18 cellular contexts compared by ENCODE assay signal in genomic region chr20:64234291-64234791, GRCh38.
"Had no signal": no experiment of that assay in that cellular context is flagged by ENCODE, and none has a peak within 500 bp of the region (broad histone marks: within the 10 kb centered on the region; RNA-seq: fewer than 3 reads in every experiment).

No MANE protein-coding gene starts in this region.

- ATAC-seq: activated CD4-positive, alpha-beta T cell treated with anti-CD3 and anti-CD28 coated beads for 36 hours; stimulated activated naive B cell treated with anti-CD40 and anti-IgM and Interleukin-4, amounts not matched to agents 10 μg/mL and 1 μg/mL and 100 μg/mL, for 72 hours had no signal

- H3K9me3 ChIP-seq: adrenal gland, esophagus muscularis mucosa, pancreas, tibial nerve had no signal

- H3K9me3 Mint-ChIP-seq: activated CD4-positive, alpha-beta memory T cell treated with anti-CD3 and anti-CD28 coated beads for 36 hours; activated T-helper 2 cell treated with anti-CD3 and anti-CD28 coated beads, Interferon-gamma antibody, Interleukin-2, Interleukin-4, amounts not matched to agents 10 μg/mL and 5 μg/mL and 100 μg/mL, durations not matched to agents 14 hours and 24 hours and 36 hours; stimulated activated naive B cell treated with anti-CD40 and anti-IgM and Interleukin-4, amounts not matched to agents 10 μg/mL and 1 μg/mL and 100 μg/mL, for 72 hours; T-helper 1 cell treated with Interleukin-12 subunit alpha and Interleukin-12 subunit beta and Interleukin-4 antibody, amounts not matched to agents 30 μg/mL and 1 μg/mL, for 36 hours had no signal

- H3K4me1 Mint-ChIP-seq: activated CD8-positive, alpha-beta memory T cell treated with anti-CD3 and anti-CD28 coated beads, Interleukin-2, amount 10 ng/mL, durations not matched to agents 7 days and 5 days had no signal

- H3K4me3 ChIP-seq: adrenal gland, coronary artery, esophagus muscularis mucosa, pancreas, tibial nerve had no signal

- H3K36me3 ChIP-seq: adrenal gland, esophagus muscularis mucosa, pancreas, tibial nerve had no signal

- DNase-seq: activated CD4-positive, alpha-beta memory T cell treated with anti-CD3 and anti-CD28 coated beads for 36 hours; activated CD4-positive, alpha-beta T cell treated with anti-CD3 and anti-CD28 coated beads for 36 hours; activated CD8-positive, alpha-beta memory T cell treated with anti-CD3 and anti-CD28 coated beads, Interleukin-2, amount 10 ng/mL, durations not matched to agents 7 days and 5 days; activated naive CD4-positive, alpha-beta T cell treated with anti-CD3 and anti-CD28 coated beads, Interleukin-2, amount 10 ng/mL, durations not matched to agents 7 days and 5 days; activated T-cell treated with anti-CD3 and anti-CD28 coated beads, Interleukin-2, amount 50 U/mL, for 1 hour; central memory CD4-positive, alpha-beta T cell; kidney glomerular epithelial cell; midbrain; stimulated activated CD4-positive, alpha-beta T cell treated with anti-CD3 and anti-CD28 coated beads, Interleukin-15, amount 100 ng/mL, for 24 hours; stimulated activated CD4-positive, alpha-beta T cell treated with anti-CD3 and anti-CD28 coated beads, Interleukin-4, amount 100 ng/mL, for 1 hour; stimulated activated naive B cell treated with anti-CD40 and anti-IgM and Interleukin-4, amounts not matched to agents 10 μg/mL and 1 μg/mL and 100 μg/mL, for 72 hours had no signal

- H3K4me3 Mint-ChIP-seq: activated CD4-positive, alpha-beta memory T cell treated with anti-CD3 and anti-CD28 coated beads for 36 hours; activated CD4-positive, alpha-beta T cell treated with anti-CD3 and anti-CD28 coated beads for 36 hours; activated CD8-positive, alpha-beta memory T cell treated with anti-CD3 and anti-CD28 coated beads, Interleukin-2, amount 10 ng/mL, durations not matched to agents 7 days and 5 days; activated naive CD4-positive, alpha-beta T cell treated with anti-CD3 and anti-CD28 coated beads, Interleukin-2, amount 10 ng/mL, durations not matched to agents 7 days and 5 days; stimulated activated naive B cell treated with anti-CD40 and anti-IgM and Interleukin-4, amounts not matched to agents 10 μg/mL and 1 μg/mL and 100 μg/mL, for 72 hours; T-helper 1 cell treated with Interleukin-12 subunit alpha and Interleukin-12 subunit beta and Interleukin-4 antibody, amounts not matched to agents 30 μg/mL and 1 μg/mL, for 36 hours had no signal

- H3K27me3 Mint-ChIP-seq: activated CD4-positive, alpha-beta memory T cell treated with anti-CD3 and anti-CD28 coated beads for 36 hours; activated CD4-positive, alpha-beta T cell treated with anti-CD3 and anti-CD28 coated beads for 36 hours; activated CD8-positive, alpha-beta memory T cell treated with anti-CD3 and anti-CD28 coated beads, Interleukin-2, amount 10 ng/mL, durations not matched to agents 7 days and 5 days had no signal

- H3K4me1 ChIP-seq: tibial nerve had no signal

- H3K27ac Mint-ChIP-seq: activated CD4-positive, alpha-beta T cell treated with anti-CD3 and anti-CD28 coated beads for 36 hours; activated CD8-positive, alpha-beta memory T cell treated with anti-CD3 and anti-CD28 coated beads, Interleukin-2, amount 10 ng/mL, durations not matched to agents 7 days and 5 days; activated T-helper 2 cell treated with anti-CD3 and anti-CD28 coated beads, Interferon-gamma antibody, Interleukin-2, Interleukin-4, amounts not matched to agents 10 μg/mL and 5 μg/mL and 100 μg/mL, durations not matched to agents 14 hours and 24 hours and 36 hours; stimulated activated naive B cell treated with anti-CD40 and anti-IgM and Interleukin-4, amounts not matched to agents 10 μg/mL and 1 μg/mL and 100 μg/mL, for 72 hours; T-helper 1 cell treated with Interleukin-12 subunit alpha and Interleukin-12 subunit beta and Interleukin-4 antibody, amounts not matched to agents 30 μg/mL and 1 μg/mL, for 36 hours had no signal
